Comparison of ENCODE assay signal across 1 cellular context in the genomic region with DNA sequence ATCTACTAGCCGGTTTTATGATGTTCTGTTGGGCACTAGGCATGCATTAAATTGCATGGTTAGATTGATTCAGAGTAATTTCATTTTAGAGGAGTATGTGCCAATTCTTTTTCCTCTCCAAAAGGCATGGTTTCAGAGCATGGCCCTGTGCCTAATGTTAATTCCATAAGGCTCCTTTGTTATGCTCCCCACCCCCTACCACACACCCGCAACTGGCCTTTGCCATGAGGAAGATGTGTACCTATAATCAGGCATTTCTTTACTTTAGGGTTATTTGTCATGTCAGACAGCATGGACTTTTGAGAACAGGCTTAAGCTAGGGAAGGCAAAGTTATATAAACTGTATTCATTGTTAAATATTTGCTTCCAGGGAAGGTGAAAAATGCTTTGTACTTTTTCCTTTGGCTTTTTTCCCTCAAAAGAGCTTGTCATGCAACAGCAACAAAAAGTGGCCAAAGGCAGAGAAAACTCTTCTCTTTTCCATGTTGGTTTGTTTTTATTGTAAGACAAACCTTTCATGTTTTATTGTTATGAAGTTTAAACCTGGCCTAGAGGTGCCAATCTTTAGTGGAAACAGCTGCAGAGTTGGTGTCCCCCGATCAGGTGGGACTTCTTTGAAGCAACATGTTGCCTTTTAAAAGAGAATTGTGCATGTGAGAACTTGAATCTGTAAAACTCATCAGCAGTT.
TF ChIP-seq lines count a peak whose summit lies in the region.

No MANE protein-coding gene starts in this region.

TF ChIP-seq in HepG2, 621 proteins besides CTCF, POLR2A, EP300 and RAD21 (continued from another document and continues in another):
- TF ChIP-seq, protein P1, sequence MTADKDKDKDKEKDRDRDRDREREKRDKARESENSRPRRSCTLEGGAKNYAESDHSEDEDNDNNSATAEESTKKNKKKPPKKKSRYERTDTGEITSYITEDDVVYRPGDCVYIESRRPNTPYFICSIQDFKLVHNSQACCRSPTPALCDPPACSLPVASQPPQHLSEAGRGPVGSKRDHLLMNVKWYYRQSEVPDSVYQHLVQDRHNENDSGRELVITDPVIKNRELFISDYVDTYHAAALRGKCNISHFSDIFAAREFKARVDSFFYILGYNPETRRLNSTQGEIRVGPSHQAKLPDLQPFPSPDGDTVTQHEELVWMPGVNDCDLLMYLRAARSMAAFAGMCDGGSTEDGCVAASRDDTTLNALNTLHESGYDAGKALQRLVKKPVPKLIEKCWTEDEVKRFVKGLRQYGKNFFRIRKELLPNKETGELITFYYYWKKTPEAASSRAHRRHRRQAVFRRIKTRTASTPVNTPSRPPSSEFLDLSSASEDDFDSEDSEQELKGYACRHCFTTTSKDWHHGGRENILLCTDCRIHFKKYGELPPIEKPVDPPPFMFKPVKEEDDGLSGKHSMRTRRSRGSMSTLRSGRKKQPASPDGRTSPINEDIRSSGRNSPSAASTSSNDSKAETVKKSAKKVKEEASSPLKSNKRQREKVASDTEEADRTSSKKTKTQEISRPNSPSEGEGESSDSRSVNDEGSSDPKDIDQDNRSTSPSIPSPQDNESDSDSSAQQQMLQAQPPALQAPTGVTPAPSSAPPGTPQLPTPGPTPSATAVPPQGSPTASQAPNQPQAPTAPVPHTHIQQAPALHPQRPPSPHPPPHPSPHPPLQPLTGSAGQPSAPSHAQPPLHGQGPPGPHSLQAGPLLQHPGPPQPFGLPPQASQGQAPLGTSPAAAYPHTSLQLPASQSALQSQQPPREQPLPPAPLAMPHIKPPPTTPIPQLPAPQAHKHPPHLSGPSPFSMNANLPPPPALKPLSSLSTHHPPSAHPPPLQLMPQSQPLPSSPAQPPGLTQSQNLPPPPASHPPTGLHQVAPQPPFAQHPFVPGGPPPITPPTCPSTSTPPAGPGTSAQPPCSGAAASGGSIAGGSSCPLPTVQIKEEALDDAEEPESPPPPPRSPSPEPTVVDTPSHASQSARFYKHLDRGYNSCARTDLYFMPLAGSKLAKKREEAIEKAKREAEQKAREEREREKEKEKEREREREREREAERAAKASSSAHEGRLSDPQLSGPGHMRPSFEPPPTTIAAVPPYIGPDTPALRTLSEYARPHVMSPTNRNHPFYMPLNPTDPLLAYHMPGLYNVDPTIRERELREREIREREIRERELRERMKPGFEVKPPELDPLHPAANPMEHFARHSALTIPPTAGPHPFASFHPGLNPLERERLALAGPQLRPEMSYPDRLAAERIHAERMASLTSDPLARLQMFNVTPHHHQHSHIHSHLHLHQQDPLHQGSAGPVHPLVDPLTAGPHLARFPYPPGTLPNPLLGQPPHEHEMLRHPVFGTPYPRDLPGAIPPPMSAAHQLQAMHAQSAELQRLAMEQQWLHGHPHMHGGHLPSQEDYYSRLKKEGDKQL (CRISPR knock-in tag; IDR thresholded peaks at IDR 0.05; ENCODE audit: low read depth) = peak; percentile 91; the same call in 1 of the 2 replicates
- no peak for TF ChIP-seq ZNF484 (CRISPR knock-in tag; IDR thresholded peaks at IDR 0.05; ENCODE audit: borderline replicate concordance, low read depth)
- no peak for TF ChIP-seq GABPA (IDR thresholded peaks at IDR 0.05; ENCODE audit: low read depth, low read length)
- peak; percentile 9; the same call in 1 of the 2 replicates for TF ChIP-seq GABPA (CRISPR knock-in tag; IDR thresholded peaks at IDR 0.05; ENCODE audit: low read depth)
- TF ChIP-seq, protein P2, sequence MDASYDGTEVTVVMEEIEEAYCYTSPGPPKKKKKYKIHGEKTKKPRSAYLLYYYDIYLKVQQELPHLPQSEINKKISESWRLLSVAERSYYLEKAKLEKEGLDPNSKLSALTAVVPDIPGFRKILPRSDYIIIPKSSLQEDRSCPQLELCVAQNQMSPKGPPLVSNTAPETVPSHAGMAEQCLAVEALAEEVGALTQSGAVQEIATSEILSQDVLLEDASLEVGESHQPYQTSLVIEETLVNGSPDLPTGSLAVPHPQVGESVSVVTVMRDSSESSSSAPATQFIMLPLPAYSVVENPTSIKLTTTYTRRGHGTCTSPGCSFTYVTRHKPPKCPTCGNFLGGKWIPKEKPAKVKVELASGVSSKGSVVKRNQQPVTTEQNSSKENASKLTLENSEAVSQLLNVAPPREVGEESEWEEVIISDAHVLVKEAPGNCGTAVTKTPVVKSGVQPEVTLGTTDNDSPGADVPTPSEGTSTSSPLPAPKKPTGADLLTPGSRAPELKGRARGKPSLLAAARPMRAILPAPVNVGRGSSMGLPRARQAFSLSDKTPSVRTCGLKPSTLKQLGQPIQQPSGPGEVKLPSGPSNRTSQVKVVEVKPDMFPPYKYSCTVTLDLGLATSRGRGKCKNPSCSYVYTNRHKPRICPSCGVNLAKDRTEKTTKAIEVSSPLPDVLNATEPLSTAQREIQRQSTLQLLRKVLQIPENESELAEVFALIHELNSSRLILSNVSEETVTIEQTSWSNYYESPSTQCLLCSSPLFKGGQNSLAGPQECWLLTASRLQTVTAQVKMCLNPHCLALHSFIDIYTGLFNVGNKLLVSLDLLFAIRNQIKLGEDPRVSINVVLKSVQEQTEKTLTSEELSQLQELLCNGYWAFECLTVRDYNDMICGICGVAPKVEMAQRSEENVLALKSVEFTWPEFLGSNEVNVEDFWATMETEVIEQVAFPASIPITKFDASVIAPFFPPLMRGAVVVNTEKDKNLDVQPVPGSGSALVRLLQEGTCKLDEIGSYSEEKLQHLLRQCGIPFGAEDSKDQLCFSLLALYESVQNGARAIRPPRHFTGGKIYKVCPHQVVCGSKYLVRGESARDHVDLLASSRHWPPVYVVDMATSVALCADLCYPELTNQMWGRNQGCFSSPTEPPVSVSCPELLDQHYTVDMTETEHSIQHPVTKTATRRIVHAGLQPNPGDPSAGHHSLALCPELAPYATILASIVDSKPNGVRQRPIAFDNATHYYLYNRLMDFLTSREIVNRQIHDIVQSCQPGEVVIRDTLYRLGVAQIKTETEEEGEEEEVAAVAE (CRISPR knock-in tag; IDR thresholded peaks at IDR 0.05; ENCODE audit: borderline replicate concordance) = 0 out of 2 replicates have a peak, but pooled peaks have one; percentile 42
- TF ChIP-seq ZNF12 (CRISPR knock-in tag; IDR thresholded peaks at IDR 0.05) = peak; percentile 58; the same call in 1 of the 2 replicates
- TF ChIP-seq, protein P3, sequence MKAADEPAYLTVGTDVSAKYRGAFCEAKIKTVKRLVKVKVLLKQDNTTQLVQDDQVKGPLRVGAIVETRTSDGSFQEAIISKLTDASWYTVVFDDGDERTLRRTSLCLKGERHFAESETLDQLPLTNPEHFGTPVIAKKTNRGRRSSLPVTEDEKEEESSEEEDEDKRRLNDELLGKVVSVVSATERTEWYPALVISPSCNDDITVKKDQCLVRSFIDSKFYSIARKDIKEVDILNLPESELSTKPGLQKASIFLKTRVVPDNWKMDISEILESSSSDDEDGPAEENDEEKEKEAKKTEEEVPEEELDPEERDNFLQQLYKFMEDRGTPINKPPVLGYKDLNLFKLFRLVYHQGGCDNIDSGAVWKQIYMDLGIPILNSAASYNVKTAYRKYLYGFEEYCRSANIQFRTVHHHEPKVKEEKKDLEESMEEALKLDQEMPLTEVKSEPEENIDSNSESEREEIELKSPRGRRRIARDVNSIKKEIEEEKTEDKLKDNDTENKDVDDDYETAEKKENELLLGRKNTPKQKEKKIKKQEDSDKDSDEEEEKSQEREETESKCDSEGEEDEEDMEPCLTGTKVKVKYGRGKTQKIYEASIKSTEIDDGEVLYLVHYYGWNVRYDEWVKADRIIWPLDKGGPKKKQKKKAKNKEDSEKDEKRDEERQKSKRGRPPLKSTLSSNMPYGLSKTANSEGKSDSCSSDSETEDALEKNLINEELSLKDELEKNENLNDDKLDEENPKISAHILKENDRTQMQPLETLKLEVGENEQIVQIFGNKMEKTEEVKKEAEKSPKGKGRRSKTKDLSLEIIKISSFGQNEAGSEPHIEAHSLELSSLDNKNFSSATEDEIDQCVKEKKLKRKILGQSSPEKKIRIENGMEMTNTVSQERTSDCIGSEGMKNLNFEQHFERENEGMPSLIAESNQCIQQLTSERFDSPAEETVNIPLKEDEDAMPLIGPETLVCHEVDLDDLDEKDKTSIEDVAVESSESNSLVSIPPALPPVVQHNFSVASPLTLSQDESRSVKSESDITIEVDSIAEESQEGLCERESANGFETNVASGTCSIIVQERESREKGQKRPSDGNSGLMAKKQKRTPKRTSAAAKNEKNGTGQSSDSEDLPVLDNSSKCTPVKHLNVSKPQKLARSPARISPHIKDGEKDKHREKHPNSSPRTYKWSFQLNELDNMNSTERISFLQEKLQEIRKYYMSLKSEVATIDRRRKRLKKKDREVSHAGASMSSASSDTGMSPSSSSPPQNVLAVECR (CRISPR knock-in tag; IDR thresholded peaks at IDR 0.05; ENCODE audit: borderline replicate concordance) = peak; percentile 21; the same call in 1 of the 2 replicates
- no peak for TF ChIP-seq CEBPZ (IDR thresholded peaks at IDR 0.05; ENCODE audit: low read length)
- 0 out of 2 replicates have a peak, but pooled peaks have one; percentile 35 for TF ChIP-seq ZSCAN29 (CRISPR knock-in tag; conservative IDR thresholded peaks at IDR 0.05)
- no peak for TF ChIP-seq ZFP36L1 (CRISPR knock-in tag; IDR thresholded peaks at IDR 0.05)
- TF ChIP-seq ZNF3 (CRISPR knock-in tag; IDR thresholded peaks at IDR 0.05) = no peak
- TF ChIP-seq MBD4 (IDR thresholded peaks at IDR 0.05; ENCODE audit: borderline replicate concordance, low read length) = peak; percentile 86; the same call in 1 of the 2 replicates
- 0 out of 2 replicates have a peak, but pooled peaks have one; percentile 54 for TF ChIP-seq ARNTL (CRISPR knock-in tag; IDR thresholded peaks at IDR 0.05)
- no peak for TF ChIP-seq ZBTB7A (CRISPR knock-in tag; IDR thresholded peaks at IDR 0.05)
- TF ChIP-seq SAP130 (CRISPR knock-in tag; IDR thresholded peaks at IDR 0.05; ENCODE audit: low read depth) = peak; percentile 93
- TF ChIP-seq, protein P4, sequence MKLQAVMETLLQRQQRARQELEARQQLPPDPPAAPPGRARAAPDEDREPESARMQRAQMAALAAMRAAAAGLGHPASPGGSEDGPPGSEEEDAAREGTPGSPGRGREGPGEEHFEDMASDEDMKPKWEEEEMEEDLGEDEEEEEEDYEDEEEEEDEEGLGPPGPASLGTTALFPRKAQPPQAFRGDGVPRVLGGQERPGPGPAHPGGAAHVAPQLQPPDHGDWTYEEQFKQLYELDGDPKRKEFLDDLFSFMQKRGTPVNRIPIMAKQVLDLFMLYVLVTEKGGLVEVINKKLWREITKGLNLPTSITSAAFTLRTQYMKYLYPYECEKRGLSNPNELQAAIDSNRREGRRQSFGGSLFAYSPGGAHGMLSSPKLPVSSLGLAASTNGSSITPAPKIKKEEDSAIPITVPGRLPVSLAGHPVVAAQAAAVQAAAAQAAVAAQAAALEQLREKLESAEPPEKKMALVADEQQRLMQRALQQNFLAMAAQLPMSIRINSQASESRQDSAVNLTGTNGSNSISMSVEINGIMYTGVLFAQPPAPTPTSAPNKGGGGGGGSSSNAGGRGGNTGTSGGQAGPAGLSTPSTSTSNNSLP (IDR thresholded peaks at IDR 0.05; ENCODE audit: low read depth, low read length) = peak; percentile 86
- TF ChIP-seq ZNF563 (CRISPR knock-in tag; IDR thresholded peaks at IDR 0.05) = no peak
- TF ChIP-seq EED (CRISPR knock-in tag; IDR thresholded peaks at IDR 0.05) = no peak
- TF ChIP-seq ETV6 (CRISPR knock-in tag; conservative IDR thresholded peaks at IDR 0.05) = no peak
- peak; percentile 70; the same call in 1 of the 2 replicates for TF ChIP-seq TARDBP (CRISPR knock-in tag; IDR thresholded peaks at IDR 0.05)
- 0 out of 2 replicates have a peak, but pooled peaks have one; percentile 56 for TF ChIP-seq KDM3A (CRISPR knock-in tag; IDR thresholded peaks at IDR 0.05; ENCODE audit: low read depth)
- TF ChIP-seq REPIN1 (CRISPR knock-in tag; IDR thresholded peaks at IDR 0.05; ENCODE audit: borderline replicate concordance, low read depth) = no peak
- TF ChIP-seq HOXA3 (CRISPR knock-in tag; IDR thresholded peaks at IDR 0.05) = peak; percentile 36; the same call in 1 of the 2 replicates
- TF ChIP-seq PHF21A (CRISPR knock-in tag; IDR thresholded peaks at IDR 0.05) = peak; percentile 82
